ENCODE assay signal across 1 cellular context in the genomic region with DNA sequence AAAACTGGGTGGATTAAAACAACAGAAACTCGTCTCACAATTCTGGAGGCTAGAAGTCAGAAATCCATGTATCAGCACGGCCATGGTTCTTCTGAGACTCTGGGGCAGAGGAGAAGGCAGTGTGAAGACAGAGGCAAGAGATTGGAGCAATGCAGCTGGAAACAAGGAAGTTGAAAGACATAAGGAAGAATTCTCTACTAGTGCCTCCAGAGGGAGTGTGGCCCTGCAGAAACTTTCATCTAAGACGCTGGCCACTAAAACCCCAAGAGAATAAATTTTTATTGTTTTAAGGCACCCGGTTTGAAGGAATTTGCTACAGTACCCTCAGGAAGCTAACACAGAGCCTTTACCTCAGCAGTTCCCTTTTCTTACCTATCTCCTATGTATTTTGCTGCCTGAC.
TF ChIP-seq lines count a peak whose summit lies in the region.

No MANE protein-coding gene starts in this region.

TF ChIP-seq in GM23338, 12 proteins besides CTCF, POLR2A, EP300 and RAD21 (continued from another document):
- TF ChIP-seq ZNF462 (CRISPR knock-in tag; IDR thresholded peaks at IDR 0.05): peak; percentile 38; the same call in 1 of the 2 replicates
